Comparison of ENCODE assay signal across 22 cellular contexts in the genomic region with DNA sequence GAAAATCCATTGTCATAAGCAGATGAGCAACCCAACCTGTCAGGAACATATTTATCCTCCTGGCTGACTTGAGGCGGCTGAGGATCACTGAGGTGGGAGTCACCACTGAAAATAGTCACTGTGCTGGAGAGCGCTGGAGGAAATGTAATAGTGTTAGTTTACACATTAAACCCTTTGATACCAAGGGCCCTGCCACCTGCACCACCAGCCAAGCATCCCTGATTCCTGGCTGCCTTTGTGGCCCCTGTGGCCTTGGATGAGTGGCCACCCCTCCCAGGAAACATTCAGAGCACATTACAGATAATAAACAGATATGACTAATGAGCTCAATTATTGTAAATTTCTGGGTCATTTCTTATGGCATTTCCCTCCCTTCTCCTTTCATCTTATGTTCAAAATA.
"Had no signal": no experiment of that assay in that cellular context is flagged by ENCODE, and none has a peak within 500 bp of the region (broad histone marks: within the 10 kb centered on the region; RNA-seq: fewer than 3 reads in every experiment).

No MANE protein-coding gene starts in this region.

- H3K36me3 ChIP-seq: transverse colon, WERI-Rb-1 had no signal

- H3K9me3 ChIP-seq: transverse colon had no signal

- H3K4me1 ChIP-seq: transverse colon had no signal

- H3K27ac ChIP-seq: epithelial cell of prostate, transverse colon, WERI-Rb-1 had no signal

- H3K4me1 Mint-ChIP-seq: memory B cell; naive thymus-derived CD8-positive, alpha-beta T cell; T-helper 17 cell had no signal

- H3K4me3 ChIP-seq: transverse colon had no signal

- H3K27ac Mint-ChIP-seq: activated CD4-positive, alpha-beta memory T cell treated with anti-CD3 and anti-CD28 coated beads for 36 hours; activated naive CD8-positive, alpha-beta T cell; activated T-cell treated with anti-CD3 and anti-CD28 coated beads, Interleukin-2, amount 50 U/mL, for 72 hours; memory B cell; naive thymus-derived CD8-positive, alpha-beta T cell; T-helper 17 cell had no signal

- DNase-seq: activated CD4-positive, alpha-beta memory T cell treated with anti-CD3 and anti-CD28 coated beads for 36 hours; activated CD4-positive, alpha-beta T cell treated with anti-CD3 and anti-CD28 coated beads for 48 hours; activated naive CD4-positive, alpha-beta T cell; activated T-cell treated with anti-CD3 and anti-CD28 coated beads for 4 hours; activated T-cell treated with anti-CD3 and anti-CD28 coated beads, Interleukin-2, amount 50 U/mL, for 72 hours; anterior cingulate cortex; dermis blood vessel endothelial cell; effector CD4-positive, alpha-beta T cell; glutamatergic neuron; left colon; naive thymus-derived CD8-positive, alpha-beta T cell; right cardiac atrium; stimulated activated CD4-positive, alpha-beta T cell treated with anti-CD3 and anti-CD28 coated beads, Interleukin-2, amount 100 ng/mL, for 48 hours; stimulated activated naive CD4-positive, alpha-beta T cell treated with Interleukin-2 at 50 U/mL for 16 hours; T-helper 17 cell; T1000; transverse colon; WERI-Rb-1 had no signal

- H3K4me3 Mint-ChIP-seq: activated CD4-positive, alpha-beta memory T cell treated with anti-CD3 and anti-CD28 coated beads for 36 hours; activated naive CD8-positive, alpha-beta T cell; activated T-cell treated with anti-CD3 and anti-CD28 coated beads, Interleukin-2, amount 50 U/mL, for 72 hours; memory B cell; naive thymus-derived CD8-positive, alpha-beta T cell; T-helper 17 cell had no signal

- H3K27me3 Mint-ChIP-seq: activated CD4-positive, alpha-beta memory T cell treated with anti-CD3 and anti-CD28 coated beads for 36 hours; T-helper 17 cell had no signal

- H3K36me3 Mint-ChIP-seq: activated CD4-positive, alpha-beta memory T cell treated with anti-CD3 and anti-CD28 coated beads for 36 hours; activated naive CD8-positive, alpha-beta T cell; memory B cell; naive thymus-derived CD8-positive, alpha-beta T cell had no signal

- ATAC-seq: activated CD4-positive, CD25-positive, alpha-beta regulatory T cell treated with anti-CD3 and anti-CD28 coated beads, Interleukin-2, amount 50 U/mL, for 24 hours; activated T-cell treated with anti-CD3 and anti-CD28 coated beads, Interleukin-2, amount 50 U/mL, for 72 hours; left colon; naive thymus-derived CD8-positive, alpha-beta T cell; right cardiac atrium; T-helper 17 cell had no signal

- H3K27me3 ChIP-seq: transverse colon had no signal
